8 cellular contexts compared by ENCODE assay signal in the genomic region with DNA sequence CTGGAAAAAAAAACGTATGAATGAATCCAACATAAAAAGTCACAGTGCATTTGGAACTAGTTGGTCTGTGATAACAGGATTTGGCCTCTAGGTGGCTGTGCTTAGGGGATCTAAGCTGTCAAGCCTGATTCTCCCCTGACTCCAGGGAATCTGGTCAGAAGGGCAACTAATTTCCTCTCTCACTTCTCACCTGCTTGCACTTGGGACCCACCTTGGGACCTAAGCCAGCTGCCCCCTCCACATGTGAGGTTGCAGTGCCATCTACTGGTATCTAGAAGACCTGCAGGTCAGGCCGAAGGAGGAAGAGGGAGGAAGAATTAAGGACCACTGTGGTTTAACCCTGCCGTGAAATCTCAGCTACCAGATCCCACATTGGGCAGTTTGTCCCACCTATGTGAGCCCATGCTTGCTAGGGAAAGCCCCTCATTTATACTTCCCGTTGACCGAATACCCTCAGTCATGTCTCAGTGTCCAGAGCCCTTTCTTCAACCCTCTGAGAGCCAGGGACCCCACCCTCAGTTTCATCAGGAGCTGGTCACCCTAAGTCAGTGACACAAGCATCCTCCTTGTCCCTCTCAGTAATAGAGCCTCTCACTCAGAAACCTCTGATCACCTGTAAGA. TPM values are rescaled to one million over a fixed set of nuclear protein-coding genes. Genes with fewer than 3 reads are reported as not detected.
DNase-seq lines count a peak whose midpoint lies in the region; ATAC-seq, FAIRE-seq and TF ChIP-seq lines count a peak whose summit lies in the region.

No MANE protein-coding gene starts in this region.

- peak; percentile 98 for TF ChIP-seq CTCF in CD14-positive monocyte (IDR thresholded peaks at IDR 0.05)

- no peaks in the 10 kb centered on the region for H3K9me3 Mint-ChIP-seq in CD14-positive monocyte
- H3K9me3 Mint-ChIP-seq in activated CD4-positive, alpha-beta memory T cell treated with anti-CD3 and anti-CD28 coated beads, Interleukin-2, amount 10 ng/mL, durations not matched to agents 7 days and 5 days = no peaks in the 10 kb centered on the region
- no peaks in the 10 kb centered on the region for H3K9me3 Mint-ChIP-seq in effector memory CD8-positive, alpha-beta T cell
- no peaks in the 10 kb centered on the region for H3K9me3 Mint-ChIP-seq in stimulated activated naive B cell treated with anti-CD40 and anti-IgM and Interleukin-4, amounts not matched to agents 10 μg/mL and 1 μg/mL and 100 μg/mL, for 72 hours

- DNase-seq in CD14-positive monocyte (ENCODE audit: low spot score) (peak; percentile 49), GM19239 (ENCODE audit: insufficient read length, low spot score) (peak; percentile 64), NCI-H524 treated with DMSO at 0.1 percent for 48 hours (lab: John Stamatoyannopoulos, UW) (peak; percentile 58), midbrain (lab: John Stamatoyannopoulos, UW) (peak; percentile 25)
- DNase-seq in activated CD4-positive, alpha-beta memory T cell treated with anti-CD3 and anti-CD28 coated beads, Interleukin-2, amount 10 ng/mL, durations not matched to agents 7 days and 5 days = peak; percentile 62
- peak; percentile 51 to 59 (median 56) for DNase-seq in effector memory CD8-positive, alpha-beta T cell
- DNase-seq in stimulated activated naive B cell treated with anti-CD40 and anti-IgM and Interleukin-4, amounts not matched to agents 10 μg/mL and 1 μg/mL and 100 μg/mL, for 72 hours = peak; percentile 49

- intact Hi-C loops in CD14-positive monocyte (cut with micrococcal nuclease) = no loop called here

- peak; percentile 71 for ATAC-seq in HG03378 (IDR thresholded peaks at IDR 0.05; ENCODE audit: unreplicated experiment)
- ATAC-seq in effector memory CD8-positive, alpha-beta T cell (replicated peaks) = peak; percentile 70
- ATAC-seq in stimulated activated naive B cell treated with anti-CD40 and anti-IgM and Interleukin-4, amounts not matched to agents 10 μg/mL and 1 μg/mL and 100 μg/mL, for 72 hours (replicated peaks) = peak; percentile 76 to 80

- no peak overlapping the region for H3K4me3 Mint-ChIP-seq in CD14-positive monocyte
- no peak overlapping the region for H3K4me3 Mint-ChIP-seq in activated CD4-positive, alpha-beta memory T cell treated with anti-CD3 and anti-CD28 coated beads, Interleukin-2, amount 10 ng/mL, durations not matched to agents 7 days and 5 days
- no peak overlapping the region for H3K4me3 Mint-ChIP-seq in effector memory CD8-positive, alpha-beta T cell
- H3K4me3 Mint-ChIP-seq in stimulated activated naive B cell treated with anti-CD40 and anti-IgM and Interleukin-4, amounts not matched to agents 10 μg/mL and 1 μg/mL and 100 μg/mL, for 72 hours = no peak overlapping the region

- H3K4me1 Mint-ChIP-seq in CD14-positive monocyte = no peaks in the 10 kb centered on the region
- H3K4me1 Mint-ChIP-seq in activated CD4-positive, alpha-beta memory T cell treated with anti-CD3 and anti-CD28 coated beads, Interleukin-2, amount 10 ng/mL, durations not matched to agents 7 days and 5 days = peaks cover 19% of the 10 kb centered on the region
- H3K4me1 Mint-ChIP-seq in effector memory CD8-positive, alpha-beta T cell (ENCODE audit: low read depth in 2 of 2) = peaks cover 0 to 7% of the 10 kb centered on the region in 2 donors
- H3K4me1 Mint-ChIP-seq in stimulated activated naive B cell treated with anti-CD40 and anti-IgM and Interleukin-4, amounts not matched to agents 10 μg/mL and 1 μg/mL and 100 μg/mL, for 72 hours = peaks cover 6 to 9% of the 10 kb centered on the region in 2 donors

- peaks cover 2 to 9% (median 6%) of the 10 kb centered on the region in 3 donors for H3K27me3 Mint-ChIP-seq in CD14-positive monocyte (ENCODE audit: low read depth in 3 of 3)
- H3K27me3 Mint-ChIP-seq in activated CD4-positive, alpha-beta memory T cell treated with anti-CD3 and anti-CD28 coated beads, Interleukin-2, amount 10 ng/mL, durations not matched to agents 7 days and 5 days = no peaks in the 10 kb centered on the region
- H3K27me3 Mint-ChIP-seq in effector memory CD8-positive, alpha-beta T cell = no peaks in the 10 kb centered on the region
- peaks cover 7 to 12% of the 10 kb centered on the region in 2 donors for H3K27me3 Mint-ChIP-seq in stimulated activated naive B cell treated with anti-CD40 and anti-IgM and Interleukin-4, amounts not matched to agents 10 μg/mL and 1 μg/mL and 100 μg/mL, for 72 hours

- FAIRE-seq in GM19239 (lab: Jason Lieb, UNC) = peak; percentile 93

- H3K27ac Mint-ChIP-seq in CD14-positive monocyte = peak overlapping the region in 1 of 7 donors; percentile 81
- H3K27ac Mint-ChIP-seq in activated CD4-positive, alpha-beta memory T cell treated with anti-CD3 and anti-CD28 coated beads, Interleukin-2, amount 10 ng/mL, durations not matched to agents 7 days and 5 days = no peak overlapping the region
- no peak overlapping the region for H3K27ac Mint-ChIP-seq in effector memory CD8-positive, alpha-beta T cell
- H3K27ac Mint-ChIP-seq in stimulated activated naive B cell treated with anti-CD40 and anti-IgM and Interleukin-4, amounts not matched to agents 10 μg/mL and 1 μg/mL and 100 μg/mL, for 72 hours = no peak overlapping the region

- CTCF ChIA-PET in activated CD4-positive, alpha-beta memory T cell treated with anti-CD3 and anti-CD28 coated beads, Interleukin-2, amount 10 ng/mL, durations not matched to agents 7 days and 5 days (lab: Charles Lee) = interaction anchor here (0.5 to 8.5 kb wide), 32 partner anchors 9 to 341 kb away, joined by 3 to 117 read pairs (median 4); partner anchors contain the start of genes CAVIN3 and CCKBR

- no peaks in the 10 kb centered on the region for H3K36me3 Mint-ChIP-seq in CD14-positive monocyte
- H3K36me3 Mint-ChIP-seq in activated CD4-positive, alpha-beta memory T cell treated with anti-CD3 and anti-CD28 coated beads, Interleukin-2, amount 10 ng/mL, durations not matched to agents 7 days and 5 days (ENCODE audit: low read depth) = no peaks in the 10 kb centered on the region
- no peaks in the 10 kb centered on the region for H3K36me3 Mint-ChIP-seq in effector memory CD8-positive, alpha-beta T cell (ENCODE audit: insufficient read depth)
- no peaks in the 10 kb centered on the region for H3K36me3 Mint-ChIP-seq in stimulated activated naive B cell treated with anti-CD40 and anti-IgM and Interleukin-4, amounts not matched to agents 10 μg/mL and 1 μg/mL and 100 μg/mL, for 72 hours

- POLR2A ChIA-PET in activated CD4-positive, alpha-beta memory T cell treated with anti-CD3 and anti-CD28 coated beads, Interleukin-2, amount 10 ng/mL, durations not matched to agents 7 days and 5 days (lab: Charles Lee) = interaction anchor here (1.3 to 1.4 kb wide), 2 partner anchors 9 to 34 kb away, joined by 6 read pairs; partner anchors contain the start of gene CAVIN3

RNA-seq across cellular contexts. Expression of gene CAVIN3, which starts 33.2 kb away (rescaled TPM):
- polyA plus RNA-seq in CD14-positive monocyte = 10 to 100 TPM; 11.2 to 13.6 TPM
- 10 to 100 TPM; 12.1 to 13.2 TPM for total RNA-seq in activated CD4-positive, alpha-beta memory T cell treated with anti-CD3 and anti-CD28 coated beads, Interleukin-2, amount 10 ng/mL, durations not matched to agents 7 days and 5 days

RNA-seq across cellular contexts. Expression of gene SMPD1, which starts 36.8 kb away (rescaled TPM):
- 1 to 10 TPM; 4.2 to 4.9 TPM for polyA plus RNA-seq in CD14-positive monocyte
- total RNA-seq in activated CD4-positive, alpha-beta memory T cell treated with anti-CD3 and anti-CD28 coated beads, Interleukin-2, amount 10 ng/mL, durations not matched to agents 7 days and 5 days = 10 to 100 TPM; 55.1 to 58.5 TPM

Comparison
In these comparisons a context has a peak if more than half of its experiments do, and no peak if none do; other contexts are left out.
1. Peak in every context shown above with its lines: DNase-seq and ATAC-seq.